In the genomic region with DNA sequence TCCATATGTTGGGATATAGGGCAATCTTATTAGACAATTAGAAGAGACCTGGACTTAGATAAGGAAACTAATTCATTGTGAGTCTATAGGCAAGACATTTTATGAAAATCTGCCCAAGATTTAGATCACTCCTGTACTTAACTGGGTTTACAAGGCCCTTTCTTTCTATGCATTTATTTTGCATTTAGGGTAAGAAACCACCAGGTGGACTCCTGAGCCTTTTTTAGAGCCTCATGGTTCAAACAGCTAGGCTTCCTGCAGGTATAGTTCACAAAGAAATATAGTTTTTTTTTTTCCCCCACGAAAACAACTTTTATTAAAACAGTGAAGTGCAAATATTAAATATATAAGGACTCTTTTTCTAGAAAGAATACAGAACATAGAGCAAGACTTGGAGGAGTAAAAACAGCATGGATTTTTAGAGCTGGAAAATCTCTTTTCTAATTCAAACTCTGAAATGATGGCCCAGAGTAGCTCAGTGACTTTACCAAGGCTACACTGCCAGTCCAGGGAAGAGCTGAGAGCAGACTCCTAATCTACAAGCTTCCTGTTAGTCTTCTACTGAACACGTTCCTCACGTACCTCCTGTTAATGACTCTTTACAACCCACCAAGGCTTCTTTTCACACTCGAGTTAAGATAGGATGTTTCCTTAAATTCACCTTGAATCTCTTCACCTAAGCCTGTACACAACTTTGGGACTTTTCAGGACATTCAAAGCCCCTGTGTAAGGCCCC, we compare ENCODE assay signal across 2 cellular contexts.
TF ChIP-seq lines count a peak whose summit lies in the region.

No MANE protein-coding gene starts in this region.

TF ChIP-seq in liver, 16 proteins besides CTCF, POLR2A, EP300 and RAD21:
- TF ChIP-seq, protein P1, sequence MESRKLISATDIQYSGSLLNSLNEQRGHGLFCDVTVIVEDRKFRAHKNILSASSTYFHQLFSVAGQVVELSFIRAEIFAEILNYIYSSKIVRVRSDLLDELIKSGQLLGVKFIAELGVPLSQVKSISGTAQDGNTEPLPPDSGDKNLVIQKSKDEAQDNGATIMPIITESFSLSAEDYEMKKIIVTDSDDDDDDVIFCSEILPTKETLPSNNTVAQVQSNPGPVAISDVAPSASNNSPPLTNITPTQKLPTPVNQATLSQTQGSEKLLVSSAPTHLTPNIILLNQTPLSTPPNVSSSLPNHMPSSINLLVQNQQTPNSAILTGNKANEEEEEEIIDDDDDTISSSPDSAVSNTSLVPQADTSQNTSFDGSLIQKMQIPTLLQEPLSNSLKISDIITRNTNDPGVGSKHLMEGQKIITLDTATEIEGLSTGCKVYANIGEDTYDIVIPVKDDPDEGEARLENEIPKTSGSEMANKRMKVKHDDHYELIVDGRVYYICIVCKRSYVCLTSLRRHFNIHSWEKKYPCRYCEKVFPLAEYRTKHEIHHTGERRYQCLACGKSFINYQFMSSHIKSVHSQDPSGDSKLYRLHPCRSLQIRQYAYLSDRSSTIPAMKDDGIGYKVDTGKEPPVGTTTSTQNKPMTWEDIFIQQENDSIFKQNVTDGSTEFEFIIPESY (IDR thresholded peaks at IDR 0.05) = no peak
- TF ChIP-seq GABPA (IDR thresholded peaks at IDR 0.05 in 1 of 2, conservative IDR thresholded peaks at IDR 0.05 in 1 of 2) (no peak), HNF4A (conservative IDR thresholded peaks at IDR 0.05) (no peak), RXRA (IDR thresholded peaks at IDR 0.05) (no peak), SP1 (IDR thresholded peaks at IDR 0.05) (no peak), HNF4G (IDR thresholded peaks at IDR 0.05) (no peak), TAF1 (conservative IDR thresholded peaks at IDR 0.05) (no peak), FOXA1 (IDR thresholded peaks at IDR 0.05) (no peak), FOXA2 (IDR thresholded peaks at IDR 0.05) (no peak), EGR1 (IDR thresholded peaks at IDR 0.05; ENCODE audit: low read depth in 2 of 2) (no peak), NR2F2 (IDR thresholded peaks at IDR 0.05) (no peak), JUND (IDR thresholded peaks at IDR 0.05) (no peak), YY1 (IDR thresholded peaks at IDR 0.05) (no peak)
- TF ChIP-seq, protein P2, sequence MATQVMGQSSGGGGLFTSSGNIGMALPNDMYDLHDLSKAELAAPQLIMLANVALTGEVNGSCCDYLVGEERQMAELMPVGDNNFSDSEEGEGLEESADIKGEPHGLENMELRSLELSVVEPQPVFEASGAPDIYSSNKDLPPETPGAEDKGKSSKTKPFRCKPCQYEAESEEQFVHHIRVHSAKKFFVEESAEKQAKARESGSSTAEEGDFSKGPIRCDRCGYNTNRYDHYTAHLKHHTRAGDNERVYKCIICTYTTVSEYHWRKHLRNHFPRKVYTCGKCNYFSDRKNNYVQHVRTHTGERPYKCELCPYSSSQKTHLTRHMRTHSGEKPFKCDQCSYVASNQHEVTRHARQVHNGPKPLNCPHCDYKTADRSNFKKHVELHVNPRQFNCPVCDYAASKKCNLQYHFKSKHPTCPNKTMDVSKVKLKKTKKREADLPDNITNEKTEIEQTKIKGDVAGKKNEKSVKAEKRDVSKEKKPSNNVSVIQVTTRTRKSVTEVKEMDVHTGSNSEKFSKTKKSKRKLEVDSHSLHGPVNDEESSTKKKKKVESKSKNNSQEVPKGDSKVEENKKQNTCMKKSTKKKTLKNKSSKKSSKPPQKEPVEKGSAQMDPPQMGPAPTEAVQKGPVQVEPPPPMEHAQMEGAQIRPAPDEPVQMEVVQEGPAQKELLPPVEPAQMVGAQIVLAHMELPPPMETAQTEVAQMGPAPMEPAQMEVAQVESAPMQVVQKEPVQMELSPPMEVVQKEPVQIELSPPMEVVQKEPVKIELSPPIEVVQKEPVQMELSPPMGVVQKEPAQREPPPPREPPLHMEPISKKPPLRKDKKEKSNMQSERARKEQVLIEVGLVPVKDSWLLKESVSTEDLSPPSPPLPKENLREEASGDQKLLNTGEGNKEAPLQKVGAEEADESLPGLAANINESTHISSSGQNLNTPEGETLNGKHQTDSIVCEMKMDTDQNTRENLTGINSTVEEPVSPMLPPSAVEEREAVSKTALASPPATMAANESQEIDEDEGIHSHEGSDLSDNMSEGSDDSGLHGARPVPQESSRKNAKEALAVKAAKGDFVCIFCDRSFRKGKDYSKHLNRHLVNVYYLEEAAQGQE (IDR thresholded peaks at IDR 0.05) = no peak
- TF ChIP-seq, protein P3, sequence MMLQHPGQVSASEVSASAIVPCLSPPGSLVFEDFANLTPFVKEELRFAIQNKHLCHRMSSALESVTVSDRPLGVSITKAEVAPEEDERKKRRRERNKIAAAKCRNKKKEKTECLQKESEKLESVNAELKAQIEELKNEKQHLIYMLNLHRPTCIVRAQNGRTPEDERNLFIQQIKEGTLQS (IDR thresholded peaks at IDR 0.05) = no peak
- TF ChIP-seq, protein P4, sequence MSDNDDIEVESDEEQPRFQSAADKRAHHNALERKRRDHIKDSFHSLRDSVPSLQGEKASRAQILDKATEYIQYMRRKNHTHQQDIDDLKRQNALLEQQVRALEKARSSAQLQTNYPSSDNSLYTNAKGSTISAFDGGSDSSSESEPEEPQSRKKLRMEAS (IDR thresholded peaks at IDR 0.05) = no peak

TF ChIP-seq in HepG2, 621 proteins besides CTCF, POLR2A, EP300 and RAD21:
- TF ChIP-seq ETV5 (CRISPR knock-in tag; IDR thresholded peaks at IDR 0.05; ENCODE audit: borderline replicate concordance) (no peak), ZNF337 (CRISPR knock-in tag; IDR thresholded peaks at IDR 0.05; ENCODE audit: borderline replicate concordance, low read depth) (no peak)
TF ChIP-seq in HepG2: peak in this region for 0.
